1 cellular context compared by ENCODE assay signal in the genomic region with DNA sequence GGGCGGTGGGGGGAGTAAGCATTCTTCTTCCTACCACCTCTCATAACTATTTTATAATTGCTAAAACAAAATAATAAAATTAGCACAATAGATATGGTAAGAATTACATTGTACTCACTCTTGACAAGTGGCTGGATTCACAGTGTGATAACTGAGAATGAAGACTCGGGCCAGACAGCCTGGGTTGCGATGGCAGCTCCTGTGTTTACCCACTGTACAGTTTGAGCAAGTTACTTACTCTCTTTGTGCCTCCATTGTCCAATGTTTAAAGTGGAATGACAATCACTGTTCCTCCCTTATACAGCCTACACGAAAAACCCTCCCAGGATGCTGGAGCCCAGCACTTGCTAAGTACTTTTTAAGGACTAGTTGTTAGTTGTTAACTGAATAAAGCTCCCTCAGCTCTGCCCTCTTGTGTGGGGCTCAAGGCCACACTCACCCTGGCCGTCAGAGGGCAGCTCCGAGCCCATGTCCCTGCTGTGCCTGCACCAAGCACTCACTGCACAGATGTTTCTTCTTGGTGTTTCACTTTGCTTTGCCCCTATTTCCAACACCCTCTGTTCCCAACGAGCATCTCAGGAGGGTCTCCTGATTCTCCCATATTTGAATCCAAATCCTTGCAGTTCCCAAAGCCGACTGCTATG.
TF ChIP-seq lines count a peak whose summit lies in the region.

No MANE protein-coding gene starts in this region.

TF ChIP-seq in H1, 55 proteins besides CTCF, POLR2A, EP300 and RAD21:
- TF ChIP-seq GABPA (IDR thresholded peaks at IDR 0.05; ENCODE audit: borderline replicate concordance, insufficient read depth, low read length) (no peak), JUN (IDR thresholded peaks at IDR 0.05; ENCODE audit: low read depth, low read length) (no peak), CHD2 (IDR thresholded peaks at IDR 0.05; ENCODE audit: low read length) (no peak), ZNF274 (IDR thresholded peaks at IDR 0.05; ENCODE audit: borderline replicate concordance, extremely low read depth, low read length) (no peak), HDAC2 (IDR thresholded peaks at IDR 0.05; ENCODE audit: borderline replicate concordance in 1 of 2, low read depth in 2 of 2, low read length in 2 of 2) (no peak), KDM4A (IDR thresholded peaks at IDR 0.05; ENCODE audit: low read depth, low read length, severe bottlenecking) (no peak), ASH2L (IDR thresholded peaks at IDR 0.05; ENCODE audit: low read length) (no peak), SIN3A (conservative IDR thresholded peaks at IDR 0.05 in 1 of 2, IDR thresholded peaks at IDR 0.05 in 1 of 2; ENCODE audit: low read depth in 1 of 2, low read length in 2 of 2) (no peak), BCL11A (IDR thresholded peaks at IDR 0.05; ENCODE audit: low read depth in 2 of 2, low read length in 2 of 2) (no peak), BRCA1 (IDR thresholded peaks at IDR 0.05; ENCODE audit: low read depth, low read length) (no peak), SP4 (IDR thresholded peaks at IDR 0.05; ENCODE audit: low read length) (no peak), FOSL1 (IDR thresholded peaks at IDR 0.05; ENCODE audit: insufficient read depth, low read depth, low read length) (no peak)
- TF ChIP-seq, protein P1, sequence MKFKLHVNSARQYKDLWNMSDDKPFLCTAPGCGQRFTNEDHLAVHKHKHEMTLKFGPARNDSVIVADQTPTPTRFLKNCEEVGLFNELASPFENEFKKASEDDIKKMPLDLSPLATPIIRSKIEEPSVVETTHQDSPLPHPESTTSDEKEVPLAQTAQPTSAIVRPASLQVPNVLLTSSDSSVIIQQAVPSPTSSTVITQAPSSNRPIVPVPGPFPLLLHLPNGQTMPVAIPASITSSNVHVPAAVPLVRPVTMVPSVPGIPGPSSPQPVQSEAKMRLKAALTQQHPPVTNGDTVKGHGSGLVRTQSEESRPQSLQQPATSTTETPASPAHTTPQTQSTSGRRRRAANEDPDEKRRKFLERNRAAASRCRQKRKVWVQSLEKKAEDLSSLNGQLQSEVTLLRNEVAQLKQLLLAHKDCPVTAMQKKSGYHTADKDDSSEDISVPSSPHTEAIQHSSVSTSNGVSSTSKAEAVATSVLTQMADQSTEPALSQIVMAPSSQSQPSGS (IDR thresholded peaks at IDR 0.05; ENCODE audit: low read length), result no peak
TF ChIP-seq in H1: peak in this region for 0.
